18 cellular contexts compared by ENCODE assay signal in the genomic region with DNA sequence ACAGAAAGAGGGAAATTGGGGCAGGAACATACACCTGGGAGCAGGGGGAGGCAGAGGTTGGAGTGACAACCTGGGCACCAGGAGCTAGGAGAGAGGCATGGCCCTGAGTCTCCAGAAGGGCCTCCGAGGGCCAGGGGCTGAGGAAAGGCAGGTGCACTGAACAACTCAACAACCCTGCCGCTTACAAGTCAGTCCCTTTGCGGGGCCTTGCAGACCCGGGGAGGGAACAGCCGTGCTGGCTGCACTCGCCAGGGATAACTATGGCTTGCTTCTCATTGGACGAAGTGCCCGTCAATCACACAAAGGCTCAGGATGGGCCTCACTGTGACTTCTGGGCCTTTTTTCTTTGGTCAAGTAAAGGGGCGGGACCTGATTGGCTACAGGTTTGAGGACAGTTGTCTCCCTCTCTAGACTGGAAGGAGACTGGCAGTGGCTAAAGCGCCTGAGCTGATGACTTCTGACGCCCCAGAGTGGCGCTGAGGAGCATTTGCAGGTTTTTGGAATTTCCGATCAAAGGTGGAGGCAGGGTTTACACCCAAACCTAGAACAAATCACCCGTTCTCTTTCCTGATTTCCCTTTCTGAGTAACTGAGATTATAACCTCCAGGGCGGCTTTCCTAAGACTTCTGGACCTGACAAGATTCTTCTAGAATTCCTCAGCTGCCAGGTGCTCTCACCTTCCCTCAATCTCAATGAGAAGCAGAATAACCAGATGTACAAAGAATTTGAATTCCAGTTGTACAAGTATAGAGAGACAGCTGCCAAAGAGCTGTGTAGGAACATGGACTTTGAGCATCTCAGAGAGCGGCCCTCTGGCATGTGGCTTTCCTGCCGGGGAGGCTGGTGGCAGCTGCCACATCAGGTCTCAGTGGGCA. TPM values are rescaled to one million over a fixed set of nuclear protein-coding genes. Genes with fewer than 3 reads are reported as not detected.
A peak's percentile ranks its signal among the peaks of the same experiment; 100 is the strongest.
DNase-seq lines count a peak whose midpoint lies in the region; ATAC-seq and TF ChIP-seq lines count a peak whose summit lies in the region.
"Had no signal": no experiment of that assay in that cellular context is flagged by ENCODE, and none has a peak within 500 bp of the region (broad histone marks: within the 10 kb centered on the region; RNA-seq: fewer than 3 reads in every experiment).

No MANE protein-coding gene starts in this region.

- H3K27me3 ChIP-seq in endodermal cell (ENCODE audit: control insufficient read depth, insufficient read depth, low read length, poor library complexity, severe bottlenecking): no peaks in the 10 kb centered on the region
- no peaks in the 10 kb centered on the region for H3K27me3 ChIP-seq in vagina

- peak; percentile 20 for TF ChIP-seq CTCF in endodermal cell (conservative IDR thresholded peaks at IDR 0.05)
- TF ChIP-seq CTCF in vagina (IDR thresholded peaks at IDR 0.05): no peak
- TF ChIP-seq CTCF in GM10266 (IDR thresholded peaks at IDR 0.05; ENCODE audit: control insufficient read depth, insufficient read depth, low read depth, missing control alignments): no peak

- CTCF ChIA-PET in HEK293T (lab: Yijun Ruan, JAX): interaction anchor here (1.0 to 5.0 kb wide), 6 partner anchors 8 to 90 kb away, joined by 3 to 40 read pairs (median 3); no protein-coding TSS in a partner anchor

- WGBS in endodermal cell (ENCODE audit: insufficient coverage in 1 of 2, insufficient read length in 1 of 2), 2 experiments: 68 to 70% methylated on average over 15 to 17 of the region's 17 CpGs

- H3K4me3 ChIP-seq in endodermal cell (ENCODE audit: low read length): peak overlapping the region; percentile 66
- H3K4me3 ChIP-seq in vagina: no peak overlapping the region
- H3K4me3 ChIP-seq: psoas muscle had no signal

- intact Hi-C loops in vagina (cut with DNase I): no loop called here

- DNase-seq in HEK293T (ENCODE audit: extremely low spot score) (peak; percentile 91), OCI-M1 (lab: John Stamatoyannopoulos, UW) (peak; percentile 51), endodermal cell (peak; percentile 90), mucosa of gallbladder (ENCODE audit: low spot score) (peak; percentile 18), vagina (ENCODE audit: extremely low spot score in 2 of 2) (no peak), GM10266 (ENCODE audit: extremely low spot score) (no peak)
- DNase-seq in activated CD8-positive, alpha-beta memory T cell treated with anti-CD3 and anti-CD28 coated beads, Interleukin-2, amount 50 U/mL, for 4 hours: no peak
- DNase-seq: activated CD4-positive, alpha-beta memory T cell treated with anti-CD3 and anti-CD28 coated beads for 36 hours; COR-L47; foreskin fibroblast; NCI-H526; psoas muscle; stimulated activated CD4-positive, alpha-beta T cell treated with anti-CD3 and anti-CD28 coated beads, Interleukin-4, amount 100 ng/mL, for 4 hours; stimulated activated naive CD8-positive, alpha-beta T cell treated with anti-CD3 and anti-CD28 coated beads, Interleukin-15, amount 100 ng/mL, for 72 hours; T-helper 1 cell had no signal

- no peaks in the 10 kb centered on the region for H3K4me1 Mint-ChIP-seq in endodermal cell
- H3K4me1 Mint-ChIP-seq: stimulated activated naive CD8-positive, alpha-beta T cell treated with anti-CD3 and anti-CD28 coated beads, Interleukin-15, amount 100 ng/mL, for 72 hours had no signal

- ATAC-seq in HG03432 (IDR thresholded peaks at IDR 0.05; ENCODE audit: unreplicated experiment): no peak
- ATAC-seq: psoas muscle; stimulated activated naive CD8-positive, alpha-beta T cell treated with anti-CD3 and anti-CD28 coated beads, Interleukin-15, amount 100 ng/mL, for 72 hours had no signal

- H3K4me1 ChIP-seq in endodermal cell (ENCODE audit: control insufficient read depth, insufficient read depth, low read length) (no peaks in the 10 kb centered on the region), vagina (no peaks in the 10 kb centered on the region)
- H3K4me1 ChIP-seq: psoas muscle had no signal

- H3K36me3 ChIP-seq in endodermal cell (ENCODE audit: control insufficient read depth, insufficient read depth, low read length) (no peaks in the 10 kb centered on the region), vagina (no peaks in the 10 kb centered on the region)

- H3K27me3 Mint-ChIP-seq in endodermal cell (ENCODE audit: insufficient read depth): no peaks in the 10 kb centered on the region
- H3K27me3 Mint-ChIP-seq: stimulated activated naive CD8-positive, alpha-beta T cell treated with anti-CD3 and anti-CD28 coated beads, Interleukin-15, amount 100 ng/mL, for 72 hours had no signal

- H3K9me3 Mint-ChIP-seq in endodermal cell: peaks cover 78% of the 10 kb centered on the region
- H3K9me3 Mint-ChIP-seq: dendritic cell treated with granulocyte-macrophage colony-stimulating factor and Interleukin-4, amounts not matched to agents 40 ng/mL and 50 ng/mL, for 4 days; stimulated activated naive CD8-positive, alpha-beta T cell treated with anti-CD3 and anti-CD28 coated beads, Interleukin-15, amount 100 ng/mL, for 72 hours had no signal

- H3K9ac ChIP-seq in endodermal cell (ENCODE audit: extremely low read depth, low read length, poor library complexity, severe bottlenecking): no peak overlapping the region

- H3K4me3 Mint-ChIP-seq in endodermal cell: no peak overlapping the region
- H3K4me3 Mint-ChIP-seq: activated CD4-positive, alpha-beta memory T cell treated with anti-CD3 and anti-CD28 coated beads for 36 hours; activated naive CD8-positive, alpha-beta T cell; dendritic cell treated with granulocyte-macrophage colony-stimulating factor and Interleukin-4, amounts not matched to agents 40 ng/mL and 50 ng/mL, for 4 days; stimulated activated naive CD8-positive, alpha-beta T cell treated with anti-CD3 and anti-CD28 coated beads, Interleukin-15, amount 100 ng/mL, for 72 hours had no signal

- H3K9me3 ChIP-seq in endodermal cell (ENCODE audit: control insufficient read depth, low read length) (peaks cover 37% of the 10 kb centered on the region), vagina (no peaks in the 10 kb centered on the region)
- H3K9me3 ChIP-seq: psoas muscle had no signal

- TF ChIP-seq POLR2A in vagina (IDR thresholded peaks at IDR 0.05): no peak

- no peak overlapping the region for H3K27ac Mint-ChIP-seq in endodermal cell
- H3K27ac Mint-ChIP-seq: activated CD4-positive, alpha-beta memory T cell treated with anti-CD3 and anti-CD28 coated beads for 36 hours; activated naive CD8-positive, alpha-beta T cell; dendritic cell treated with granulocyte-macrophage colony-stimulating factor and Interleukin-4, amounts not matched to agents 40 ng/mL and 50 ng/mL, for 4 days; stimulated activated naive CD8-positive, alpha-beta T cell treated with anti-CD3 and anti-CD28 coated beads, Interleukin-15, amount 100 ng/mL, for 72 hours had no signal

- POLR2A ChIA-PET in HEK293T (lab: Yijun Ruan, JAX): interaction anchor here (0.9 to 2.9 kb wide), 6 partner anchors 10 to 85 kb away, joined by 3 to 16 read pairs (median 4); no protein-coding TSS in a partner anchor

- H3K27ac ChIP-seq in endodermal cell (ENCODE audit: low read depth, low read length) (no peak overlapping the region), vagina (no peak overlapping the region)
- H3K27ac ChIP-seq: psoas muscle had no signal

- peaks cover 20% of the 10 kb centered on the region for H3K36me3 Mint-ChIP-seq in endodermal cell (ENCODE audit: low read depth)
- H3K36me3 Mint-ChIP-seq: activated CD4-positive, alpha-beta memory T cell treated with anti-CD3 and anti-CD28 coated beads for 36 hours; activated naive CD8-positive, alpha-beta T cell had no signal

TF ChIP-seq in HEK293T, 16 proteins besides CTCF, POLR2A, EP300 and RAD21:
- no peak for TF ChIP-seq TARDBP (IDR thresholded peaks at IDR 0.05)
- TF ChIP-seq, protein P1, sequence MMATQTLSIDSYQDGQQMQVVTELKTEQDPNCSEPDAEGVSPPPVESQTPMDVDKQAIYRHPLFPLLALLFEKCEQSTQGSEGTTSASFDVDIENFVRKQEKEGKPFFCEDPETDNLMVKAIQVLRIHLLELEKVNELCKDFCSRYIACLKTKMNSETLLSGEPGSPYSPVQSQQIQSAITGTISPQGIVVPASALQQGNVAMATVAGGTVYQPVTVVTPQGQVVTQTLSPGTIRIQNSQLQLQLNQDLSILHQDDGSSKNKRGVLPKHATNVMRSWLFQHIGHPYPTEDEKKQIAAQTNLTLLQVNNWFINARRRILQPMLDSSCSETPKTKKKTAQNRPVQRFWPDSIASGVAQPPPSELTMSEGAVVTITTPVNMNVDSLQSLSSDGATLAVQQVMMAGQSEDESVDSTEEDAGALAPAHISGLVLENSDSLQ (IDR thresholded peaks at IDR 0.05): peak; percentile 99

RNA-seq across cellular contexts. Expression of a gene that starts 27.6 kb away (rescaled TPM):
- total RNA-seq in endodermal cell (10 to 100 TPM; 15.1 to 26.9 TPM), mucosa of gallbladder (2.4 TPM), vagina (24.8 TPM)
- polyA plus RNA-seq in endodermal cell (2013, experiment 1 of 2): 3.5 TPM
- polyA plus RNA-seq in endodermal cell (2013, experiment 2 of 2): 3.6 TPM

RNA-seq across cellular contexts. Expression of a gene that starts 30.3 kb away (rescaled TPM):
- not detected for total RNA-seq in endodermal cell
- polyA plus RNA-seq in endodermal cell (2013, experiment 1 of 2): 0.39 TPM
- polyA plus RNA-seq in endodermal cell (2013, experiment 2 of 2): not detected
- 61.0 TPM for total RNA-seq in mucosa of gallbladder
- total RNA-seq in vagina: 4.4 TPM

Comparison
In these comparisons a context has a peak if more than half of its experiments do, and no peak if none do; other contexts are left out.
1. DNase-seq: peak in HEK293T (single experiment), OCI-M1 (single experiment), endodermal cell (single experiment) and mucosa of gallbladder (single experiment); none in vagina (0 of 2), activated CD8-positive, alpha-beta memory T cell treated with anti-CD3 and anti-CD28 coated beads, Interleukin-2, amount 50 U/mL, for 4 hours (single experiment) and GM10266 (single experiment).
2. RNA of a gene that starts 30.3 kb away (total RNA-seq): 61.0 TPM in mucosa of gallbladder (single experiment); 4.4 TPM in vagina (single experiment) and not detected in endodermal cell; every median in the first group is over 10 times any median in the second.